Comparison of ENCODE assay signal across 1 cellular context in genomic region chr13:99582511-99582910, GRCh38.
TF ChIP-seq lines count a peak whose summit lies in the region.

No MANE protein-coding gene starts in this region.

TF ChIP-seq in K562, 482 proteins besides CTCF, POLR2A, EP300 and RAD21 (continued from another document and continues in another):
- no peak for TF ChIP-seq HMGXB4 (CRISPR knock-in tag; IDR thresholded peaks at IDR 0.05)
- TF ChIP-seq THAP12 (CRISPR knock-in tag; IDR thresholded peaks at IDR 0.05), result no peak
- no peak for TF ChIP-seq EZH2 (IDR thresholded peaks at IDR 0.05; ENCODE audit: borderline replicate concordance, low read depth, low read length)
- no peak for TF ChIP-seq ZNF398 (CRISPR knock-in tag; IDR thresholded peaks at IDR 0.05)
- no peak for TF ChIP-seq TFE3 (CRISPR knock-in tag; IDR thresholded peaks at IDR 0.05)
- TF ChIP-seq, protein P1, sequence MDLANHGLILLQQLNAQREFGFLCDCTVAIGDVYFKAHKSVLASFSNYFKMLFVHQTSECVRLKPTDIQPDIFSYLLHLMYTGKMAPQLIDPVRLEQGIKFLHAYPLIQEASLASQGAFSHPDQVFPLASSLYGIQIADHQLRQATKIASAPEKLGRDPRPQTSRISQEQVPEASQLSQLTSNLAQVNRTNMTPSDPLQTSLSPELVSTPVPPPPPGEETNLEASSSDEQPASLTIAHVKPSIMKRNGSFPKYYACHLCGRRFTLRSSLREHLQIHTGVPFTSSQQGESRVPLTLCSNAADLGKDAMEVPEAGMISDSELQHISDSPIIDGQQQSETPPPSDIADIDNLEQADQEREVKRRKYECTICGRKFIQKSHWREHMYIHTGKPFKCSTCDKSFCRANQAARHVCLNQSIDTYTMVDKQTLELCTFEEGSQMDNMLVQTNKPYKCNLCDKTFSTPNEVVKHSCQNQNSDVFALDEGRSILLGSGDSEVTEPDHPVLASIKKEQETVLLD (IDR thresholded peaks at IDR 0.05), result no peak
- no peak for TF ChIP-seq ZNF740 (CRISPR knock-in tag; IDR thresholded peaks at IDR 0.05)
- TF ChIP-seq ZNF740 (tag; IDR thresholded peaks at IDR 0.05), result no peak
- no peak for TF ChIP-seq ATF6 (CRISPR knock-in tag; IDR thresholded peaks at IDR 0.05)
- TF ChIP-seq KHSRP (IDR thresholded peaks at IDR 0.05), result no peak
- TF ChIP-seq HMG20A (CRISPR knock-in tag; conservative IDR thresholded peaks at IDR 0.05), result no peak
- no peak for TF ChIP-seq PHTF2 (CRISPR knock-in tag; IDR thresholded peaks at IDR 0.05)
- no peak for TF ChIP-seq RBFOX2 (IDR thresholded peaks at IDR 0.05; ENCODE audit: low read depth, low read length)
- TF ChIP-seq, protein P2, sequence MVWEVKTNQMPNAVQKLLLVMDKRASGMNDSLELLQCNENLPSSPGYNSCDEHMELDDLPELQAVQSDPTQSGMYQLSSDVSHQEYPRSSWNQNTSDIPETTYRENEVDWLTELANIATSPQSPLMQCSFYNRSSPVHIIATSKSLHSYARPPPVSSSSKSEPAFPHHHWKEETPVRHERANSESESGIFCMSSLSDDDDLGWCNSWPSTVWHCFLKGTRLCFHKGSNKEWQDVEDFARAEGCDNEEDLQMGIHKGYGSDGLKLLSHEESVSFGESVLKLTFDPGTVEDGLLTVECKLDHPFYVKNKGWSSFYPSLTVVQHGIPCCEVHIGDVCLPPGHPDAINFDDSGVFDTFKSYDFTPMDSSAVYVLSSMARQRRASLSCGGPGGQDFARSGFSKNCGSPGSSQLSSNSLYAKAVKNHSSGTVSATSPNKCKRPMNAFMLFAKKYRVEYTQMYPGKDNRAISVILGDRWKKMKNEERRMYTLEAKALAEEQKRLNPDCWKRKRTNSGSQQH (CRISPR knock-in tag; IDR thresholded peaks at IDR 0.05), result no peak
- no peak for TF ChIP-seq CEBPB (tag; IDR thresholded peaks at IDR 0.05)
- no peak for TF ChIP-seq THAP7 (CRISPR knock-in tag; IDR thresholded peaks at IDR 0.05)
- TF ChIP-seq ZNF282 (CRISPR knock-in tag; IDR thresholded peaks at IDR 0.05), result no peak
- no peak for TF ChIP-seq GABPB2 (CRISPR knock-in tag; conservative IDR thresholded peaks at IDR 0.05)
- no peak for TF ChIP-seq NR2F6 (CRISPR knock-in tag; IDR thresholded peaks at IDR 0.05)
- no peak for TF ChIP-seq RUNX1 (IDR thresholded peaks at IDR 0.05; ENCODE audit: low read depth)
- TF ChIP-seq, protein P3, sequence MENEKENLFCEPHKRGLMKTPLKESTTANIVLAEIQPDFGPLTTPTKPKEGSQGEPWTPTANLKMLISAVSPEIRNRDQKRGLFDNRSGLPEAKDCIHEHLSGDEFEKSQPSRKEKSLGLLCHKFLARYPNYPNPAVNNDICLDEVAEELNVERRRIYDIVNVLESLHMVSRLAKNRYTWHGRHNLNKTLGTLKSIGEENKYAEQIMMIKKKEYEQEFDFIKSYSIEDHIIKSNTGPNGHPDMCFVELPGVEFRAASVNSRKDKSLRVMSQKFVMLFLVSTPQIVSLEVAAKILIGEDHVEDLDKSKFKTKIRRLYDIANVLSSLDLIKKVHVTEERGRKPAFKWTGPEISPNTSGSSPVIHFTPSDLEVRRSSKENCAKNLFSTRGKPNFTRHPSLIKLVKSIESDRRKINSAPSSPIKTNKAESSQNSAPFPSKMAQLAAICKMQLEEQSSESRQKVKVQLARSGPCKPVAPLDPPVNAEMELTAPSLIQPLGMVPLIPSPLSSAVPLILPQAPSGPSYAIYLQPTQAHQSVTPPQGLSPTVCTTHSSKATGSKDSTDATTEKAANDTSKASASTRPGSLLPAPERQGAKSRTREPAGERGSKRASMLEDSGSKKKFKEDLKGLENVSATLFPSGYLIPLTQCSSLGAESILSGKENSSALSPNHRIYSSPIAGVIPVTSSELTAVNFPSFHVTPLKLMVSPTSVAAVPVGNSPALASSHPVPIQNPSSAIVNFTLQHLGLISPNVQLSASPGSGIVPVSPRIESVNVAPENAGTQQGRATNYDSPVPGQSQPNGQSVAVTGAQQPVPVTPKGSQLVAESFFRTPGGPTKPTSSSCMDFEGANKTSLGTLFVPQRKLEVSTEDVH (IDR thresholded peaks at IDR 0.05; ENCODE audit: low read depth, partially characterized antibody), result no peak
- peak; percentile 80 for TF ChIP-seq TAL1 (IDR thresholded peaks at IDR 0.05)
- TF ChIP-seq IFI16 (CRISPR knock-in tag; IDR thresholded peaks at IDR 0.05), result no peak
- no peak for TF ChIP-seq HDGF (IDR thresholded peaks at IDR 0.05)
- no peak for TF ChIP-seq NFE2 (IDR thresholded peaks at IDR 0.05; ENCODE audit: low read depth)
- no peak for TF ChIP-seq SMARCC2 (IDR thresholded peaks at IDR 0.05; ENCODE audit: low read depth)
- no peak for TF ChIP-seq BRCA1 (IDR thresholded peaks at IDR 0.05)
- no peak for TF ChIP-seq BRCA1 (CRISPR knock-in tag; IDR thresholded peaks at IDR 0.05)
- no peak for TF ChIP-seq NELFE (IDR thresholded peaks at IDR 0.05; ENCODE audit: insufficient read depth, insufficient read length)
- no peak for TF ChIP-seq ZNF407 (IDR thresholded peaks at IDR 0.05; ENCODE audit: low read depth)
